ENCODE assay signal across 9 cellular contexts in the genomic region with DNA sequence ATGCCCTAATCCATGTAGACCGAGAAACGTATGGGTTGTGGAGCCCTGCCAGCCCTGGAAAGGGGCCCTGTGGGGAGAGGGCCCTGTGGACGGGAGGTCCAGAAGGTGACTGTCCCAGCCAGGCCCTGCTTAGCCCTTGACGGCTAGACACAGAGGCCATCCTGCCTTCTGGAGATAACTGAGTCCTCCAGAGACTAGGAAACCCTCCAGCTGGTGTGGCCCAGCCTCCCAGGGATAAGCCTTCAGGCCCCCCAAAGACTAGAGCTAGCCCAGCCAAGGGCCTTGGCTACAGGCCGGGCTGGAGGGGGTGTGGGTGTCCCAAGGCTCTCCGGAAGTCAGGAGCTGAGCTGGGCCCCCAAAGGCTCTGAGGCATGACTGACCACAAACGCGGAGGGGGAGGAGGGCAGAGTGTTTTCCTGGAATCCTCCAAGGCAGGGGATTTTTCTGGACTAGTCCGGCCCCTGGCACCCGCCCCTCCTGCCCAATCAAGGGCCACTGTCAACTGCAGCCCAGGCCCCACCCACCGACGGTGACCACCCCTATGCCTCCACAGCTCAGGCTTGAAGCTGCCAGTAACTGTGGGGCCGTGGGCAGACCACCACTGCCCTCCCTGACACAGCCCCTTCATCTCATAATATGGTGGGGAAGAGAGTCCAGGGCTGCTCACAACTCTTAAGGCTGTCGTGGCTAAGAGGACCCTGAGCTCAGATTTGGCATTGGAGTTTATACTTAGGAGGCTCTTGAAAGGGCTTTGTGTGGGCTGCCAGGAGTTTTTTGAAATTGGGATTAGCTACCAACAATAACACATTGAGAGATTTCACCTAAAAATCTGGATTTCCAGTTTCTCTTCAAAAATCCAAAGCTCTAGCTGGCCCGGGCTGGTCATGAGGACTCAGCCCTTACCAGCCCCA. TPM values are rescaled to one million over a fixed set of nuclear protein-coding genes. Genes with fewer than 3 reads are reported as not detected.
DNase-seq lines count a peak whose midpoint lies in the region; ATAC-seq and TF ChIP-seq lines count a peak whose summit lies in the region.
"Had no signal": no experiment of that assay in that cellular context is flagged by ENCODE, and none has a peak within 500 bp of the region (broad histone marks: within the 10 kb centered on the region; RNA-seq: fewer than 3 reads in every experiment).

No MANE protein-coding gene starts in this region.

- peaks cover 29% of the 10 kb centered on the region for H3K4me1 ChIP-seq in BE2C

- no peak for TF ChIP-seq CTCF in BE2C (IDR thresholded peaks at IDR 0.05; ENCODE audit: low read depth, low read length)
- TF ChIP-seq CTCF in foreskin fibroblast (IDR thresholded peaks at IDR 0.05; ENCODE audit: low read depth, low read length): no peak
- TF ChIP-seq CTCF in omental fat pad (IDR thresholded peaks at IDR 0.05): no peak

- peak; percentile 13 for DNase-seq in BE2C
- DNase-seq in RPMI7951 (ENCODE audit: low read depth): peak; percentile 97
- DNase-seq in foreskin fibroblast: no peak
- peak; percentile 46 for DNase-seq in omental fat pad (ENCODE audit: low spot score)
- DNase-seq in stimulated activated naive CD4-positive, alpha-beta T cell treated with Interleukin-2 at 50 U/mL for 16 hours (lab: John Stamatoyannopoulos, UW): no peak
- DNase-seq in SHP77 (lab: John Stamatoyannopoulos, UW): no peak
- no peak for DNase-seq in RKO (ENCODE audit: low spot score)

- no peaks in the 10 kb centered on the region for H3K36me3 ChIP-seq in BE2C

- H3K27me3 ChIP-seq in BE2C: no peaks in the 10 kb centered on the region

- no peaks in the 10 kb centered on the region for H3K9me3 ChIP-seq in BE2C

- H3K4me3 ChIP-seq in BE2C (ENCODE audit: low read depth, low read length) (peak overlapping the region; percentile 92), foreskin fibroblast (ENCODE audit: low read depth in 1 of 2, low read length in 2 of 2) (peak overlapping the region; percentile 45 to 93)

- peak; percentile 35 for ATAC-seq in omental fat pad (ENCODE audit: low FRiP score)
- ATAC-seq in GM18870 (IDR thresholded peaks at IDR 0.05; ENCODE audit: unreplicated experiment): no peak

RNA-seq across cellular contexts. Expression of gene VASN, which starts 0.8 kb away (rescaled TPM):
- 147 TPM for polyA plus RNA-seq in BE2C (2012; ENCODE audit: insufficient read depth, insufficient read length, low read depth)
- total RNA-seq in RPMI7951 (2014; rRNA removed; shearing (Covaris generic)): 23.1 and 28.3 TPM in 2 replicates
- total RNA-seq in omental fat pad: 10 to 100 TPM; 10.8 to 40.0 (median 25.8) TPM

RNA-seq across cellular contexts. Expression of gene PAM16, which starts 19.7 kb away (rescaled TPM):
- 216 TPM for polyA plus RNA-seq in BE2C (2012; ENCODE audit: insufficient read depth, insufficient read length, low read depth)
- total RNA-seq in RPMI7951 (2014; rRNA removed; shearing (Covaris generic)): 25.8 and 46.3 TPM in 2 replicates
- 10 to 100 TPM; 32.7 to 53.9 (median 41.8) TPM for total RNA-seq in omental fat pad

RNA-seq across cellular contexts. Expression of gene CORO7, which starts 45.6 kb away (rescaled TPM):
- polyA plus RNA-seq in BE2C (2012; ENCODE audit: insufficient read depth, insufficient read length, low read depth): 72.6 TPM
- total RNA-seq in RPMI7951 (2014; rRNA removed; shearing (Covaris generic)): 13.8 and 18.9 TPM in 2 replicates
- total RNA-seq in omental fat pad: 10 to 100 TPM; 15.1 to 46.3 (median 27.5) TPM

RNA-seq across cellular contexts. Expression of gene DNAJA3, which starts 54.8 kb away (rescaled TPM):
- polyA plus RNA-seq in BE2C (2012; ENCODE audit: insufficient read depth, insufficient read length, low read depth): 154 TPM
- total RNA-seq in RPMI7951 (2014; rRNA removed; shearing (Covaris generic)): 38.6 and 44.0 TPM in 2 replicates
- 10 to 100 TPM; 40.5 to 47.1 (median 42.3) TPM for total RNA-seq in omental fat pad

RNA-seq across cellular contexts. Expression of gene GLIS2, which starts 55.0 kb away (rescaled TPM):
- polyA plus RNA-seq in BE2C (2012; ENCODE audit: insufficient read depth, insufficient read length, low read depth): 45.4 TPM
- total RNA-seq in RPMI7951 (2014; rRNA removed; shearing (Covaris generic)): 0.24 and 0.49 TPM in 2 replicates
- total RNA-seq in omental fat pad: 1 to 10 TPM; 1.9 to 4.9 (median 3.0) TPM
- polyA plus RNA-seq: IgD-negative memory B cell had no signal

Comparison
In these comparisons a context has a peak if more than half of its experiments do, and no peak if none do; other contexts are left out.
1. DNase-seq: peak in BE2C (single experiment), RPMI7951 (single experiment) and omental fat pad (single experiment); none in foreskin fibroblast (0 of 2), stimulated activated naive CD4-positive, alpha-beta T cell treated with Interleukin-2 at 50 U/mL for 16 hours (single experiment), SHP77 (0 of 2) and RKO (single experiment).